ENCODE assay signal across 12 cellular contexts in the genomic region with DNA sequence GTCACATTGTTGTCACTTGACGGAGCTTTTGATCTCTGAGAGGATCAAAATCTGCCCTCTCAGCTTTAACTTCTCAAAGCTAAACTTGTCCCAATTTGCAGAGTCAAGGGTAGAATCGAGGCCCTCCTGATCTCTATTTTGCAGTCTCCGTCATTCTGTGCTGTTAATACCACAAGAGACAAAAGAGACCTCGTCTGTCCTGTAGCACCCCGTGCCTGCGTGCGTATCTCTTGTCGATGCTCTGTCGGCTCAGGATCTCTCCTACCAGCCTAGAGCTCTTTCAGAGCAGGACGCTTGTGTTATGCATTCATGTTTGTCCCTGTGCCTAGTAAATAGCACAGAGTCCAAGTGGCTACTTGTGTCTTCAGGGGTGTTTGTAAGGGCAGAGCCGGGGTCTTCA. TPM values are rescaled to one million over a fixed set of nuclear protein-coding genes. Genes with fewer than 3 reads are reported as not detected.
A peak's percentile ranks its signal among the peaks of the same experiment; 100 is the strongest.
DNase-seq lines count a peak whose midpoint lies in the region; ATAC-seq and TF ChIP-seq lines count a peak whose summit lies in the region.
"Had no signal": no experiment of that assay in that cellular context is flagged by ENCODE, and none has a peak within 500 bp of the region (broad histone marks: within the 10 kb centered on the region; RNA-seq: fewer than 3 reads in every experiment).

No MANE protein-coding gene starts in this region.

- peak overlapping the region; percentile 100 for H3K27ac Mint-ChIP-seq in activated naive CD8-positive, alpha-beta T cell
- no peak overlapping the region for H3K27ac Mint-ChIP-seq in osteocyte (ENCODE audit: unreplicated experiment)

- no peaks in the 10 kb centered on the region for H3K27me3 Mint-ChIP-seq in activated naive CD8-positive, alpha-beta T cell
- H3K27me3 Mint-ChIP-seq in osteocyte (ENCODE audit: unreplicated experiment): no peaks in the 10 kb centered on the region

- H3K9me3 Mint-ChIP-seq in activated naive CD8-positive, alpha-beta T cell (ENCODE audit: low read depth): no peaks in the 10 kb centered on the region
- no peaks in the 10 kb centered on the region for H3K9me3 Mint-ChIP-seq in osteocyte (ENCODE audit: unreplicated experiment)

- DNase-seq in T follicular helper cell (ENCODE audit: low read depth) (peak; percentile 57), osteocyte (ENCODE audit: extremely low spot score, unreplicated experiment) (peak; percentile 42), NCI-H2029 treated with DMSO at 0.1 percent for 48 hours (lab: John Stamatoyannopoulos, UW) (no peak), NCI-H2081 treated with DMSO at 0.1 percent for 48 hours (lab: John Stamatoyannopoulos, UW) (no peak), NCI-H1694 (lab: John Stamatoyannopoulos, UW) (no peak)
- DNase-seq: activated CD4-positive, CD25-positive, alpha-beta regulatory T cell treated with anti-CD3 and anti-CD28 coated beads, Interleukin-2, amount 50 U/mL, for 72 hours; left cardiac atrium; NCI-H1048; NCI-H345; stimulated activated CD4-positive, alpha-beta T cell treated with anti-CD3 and anti-CD28 coated beads, Interleukin-2, amount 100 ng/mL, for 24 hours had no signal

- TF ChIP-seq POLR2A in GM18505 (IDR thresholded peaks at IDR 0.05; ENCODE audit: borderline replicate concordance, extremely low read depth, insufficient read depth, insufficient read length): peak; percentile 33

- H3K4me1 Mint-ChIP-seq in activated naive CD8-positive, alpha-beta T cell (ENCODE audit: low read depth): peaks cover 88% of the 10 kb centered on the region
- peaks cover 45% of the 10 kb centered on the region for H3K4me1 Mint-ChIP-seq in osteocyte (ENCODE audit: unreplicated experiment)

- H3K36me3 Mint-ChIP-seq in activated naive CD8-positive, alpha-beta T cell: peaks cover 6% of the 10 kb centered on the region
- no peaks in the 10 kb centered on the region for H3K36me3 Mint-ChIP-seq in osteocyte (ENCODE audit: unreplicated experiment)

- TF ChIP-seq CTCF in osteocyte (IDR thresholded peaks at IDR 0.05): no peak

- no peak for ATAC-seq in GM18505 (IDR thresholded peaks at IDR 0.05; ENCODE audit: unreplicated experiment)
- ATAC-seq: left cardiac atrium had no signal

- peak overlapping the region; percentile 95 for H3K4me3 Mint-ChIP-seq in activated naive CD8-positive, alpha-beta T cell
- H3K4me3 Mint-ChIP-seq in osteocyte (ENCODE audit: unreplicated experiment): no peak overlapping the region

RNA-seq across cellular contexts. Expression of gene EVL, which starts 5.1 kb away (rescaled TPM):
- 136 and 157 TPM in 2 replicates for total RNA-seq in osteocyte

Comparison
In these comparisons a context has a peak if more than half of its experiments do, and no peak if none do; other contexts are left out.
1. DNase-seq: peak in T follicular helper cell (single experiment) and osteocyte (single experiment); none in NCI-H2029 treated with DMSO at 0.1 percent for 48 hours (single experiment), NCI-H2081 treated with DMSO at 0.1 percent for 48 hours (single experiment) and NCI-H1694 (single experiment).